9 cellular contexts compared by ENCODE assay signal in the genomic region with DNA sequence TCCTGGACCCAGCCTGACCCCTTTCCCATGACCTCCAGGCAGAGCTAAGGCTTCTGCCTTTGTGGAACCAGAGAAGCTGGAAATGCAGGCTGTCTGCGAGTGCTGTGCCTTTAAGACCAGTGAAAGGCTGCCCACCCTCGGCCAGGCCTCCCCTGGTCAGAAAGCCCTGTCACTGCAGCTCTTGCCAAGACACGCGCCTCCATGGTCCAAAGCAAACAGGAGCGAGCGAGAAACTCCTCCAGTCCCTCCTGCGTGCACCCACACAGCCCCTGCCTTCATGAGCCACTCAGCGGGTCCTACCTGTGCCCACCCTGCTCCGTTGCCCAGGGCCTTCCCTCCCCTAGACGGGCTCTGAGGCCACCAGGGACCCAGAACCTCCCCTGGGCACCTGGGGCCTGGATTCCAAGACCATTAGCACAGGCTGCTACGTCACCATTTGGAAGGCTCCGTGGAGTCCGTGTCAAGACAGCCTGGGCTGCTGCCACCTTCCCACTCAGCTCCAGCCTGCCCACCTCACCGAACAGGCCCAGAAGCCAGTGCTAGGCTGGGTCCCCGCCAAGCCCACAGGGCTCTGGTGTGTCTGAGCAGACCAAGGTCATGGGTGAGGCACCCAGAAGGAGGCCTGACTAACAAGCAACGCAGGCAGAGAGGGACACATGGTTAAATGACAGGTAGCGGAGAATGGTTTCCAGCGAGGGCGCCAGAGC.
DNase-seq lines count a peak whose midpoint lies in the region; ATAC-seq and TF ChIP-seq lines count a peak whose summit lies in the region.
"Had no signal": no experiment of that assay in that cellular context is flagged by ENCODE, and none has a peak within 500 bp of the region (broad histone marks: within the 10 kb centered on the region; RNA-seq: fewer than 3 reads in every experiment).

No MANE protein-coding gene starts in this region.

- H3K4me1 Mint-ChIP-seq in T-cell = no peaks in the 10 kb centered on the region

- CTCF ChIA-PET in T-cell (lab: Charles Lee) = interaction anchor here in 1 of 2 donors (1.0 kb wide), 1 partner anchor 41 kb away, joined by 3 read pairs; no protein-coding TSS in a partner anchor

- no peaks in the 10 kb centered on the region for H3K27me3 Mint-ChIP-seq in T-cell
- H3K27me3 Mint-ChIP-seq: stimulated activated naive CD8-positive, alpha-beta T cell treated with anti-CD3 and anti-CD28 coated beads, Interleukin-15, Interleukin-2, amounts not matched to agents 100 ng/mL and 50 ng/mL, for 24 hours had no signal

- H3K4me3 Mint-ChIP-seq in T-cell = no peak overlapping the region
- H3K4me3 Mint-ChIP-seq: stimulated activated naive CD8-positive, alpha-beta T cell treated with anti-CD3 and anti-CD28 coated beads, Interleukin-15, Interleukin-2, amounts not matched to agents 100 ng/mL and 50 ng/mL, for 24 hours had no signal

- H3K4me1 ChIP-seq in skeletal muscle tissue (ENCODE audit: control insufficient read depth in 3 of 3, insufficient read depth in 3 of 3, low read length in 3 of 3) = peaks cover 57 to 65% (median 61%) of the 10 kb centered on the region in 3 donors

- H3K27me3 ChIP-seq in layer of hippocampus (ENCODE audit: control insufficient read depth, insufficient read depth, low read length) (no peaks in the 10 kb centered on the region), skeletal muscle tissue (ENCODE audit: control insufficient read depth in 3 of 3, insufficient read depth in 3 of 3, low read length in 3 of 3) (no peaks in the 10 kb centered on the region)

- H3K27ac ChIP-seq in layer of hippocampus (ENCODE audit: low read depth, low read length) (peak overlapping the region; percentile 68), skeletal muscle tissue (ENCODE audit: low read depth, low read length) (peak overlapping the region; percentile 61)

- POLR2A ChIA-PET in T-cell (lab: Charles Lee) = no interaction called here

- DNase-seq in ELF-1 (ENCODE audit: low read depth, low spot score) (peak; percentile 54), choroid plexus epithelial cell (ENCODE audit: low read depth) (peak; percentile 63), T-cell (no peak), NCI-H1694 treated with DMSO at 0.1 percent for 48 hours (lab: John Stamatoyannopoulos, UW) (no peak)
- DNase-seq in activated CD8-positive, alpha-beta memory T cell treated with anti-CD3 and anti-CD28 coated beads for 24 hours = no peak

- ATAC-seq in HG03378 (IDR thresholded peaks at IDR 0.05; ENCODE audit: unreplicated experiment) (no peak), T-cell (replicated peaks in 1 of 4) (no peak)

- H3K27ac Mint-ChIP-seq in T-cell = no peak overlapping the region
- H3K27ac Mint-ChIP-seq: stimulated activated naive CD8-positive, alpha-beta T cell treated with anti-CD3 and anti-CD28 coated beads, Interleukin-15, Interleukin-2, amounts not matched to agents 100 ng/mL and 50 ng/mL, for 24 hours had no signal

- H3K36me3 Mint-ChIP-seq in T-cell = no peaks in the 10 kb centered on the region

- H3K9me3 Mint-ChIP-seq in T-cell = no peaks in the 10 kb centered on the region
- H3K9me3 Mint-ChIP-seq: stimulated activated naive CD8-positive, alpha-beta T cell treated with anti-CD3 and anti-CD28 coated beads, Interleukin-15, Interleukin-2, amounts not matched to agents 100 ng/mL and 50 ng/mL, for 24 hours had no signal

- H3K9ac ChIP-seq in skeletal muscle tissue (ENCODE audit: low read depth in 1 of 3, low read length in 3 of 3) = peak overlapping the region in 1 of 3 donors; percentile 66

- TF ChIP-seq CTCF in choroid plexus epithelial cell (conservative IDR thresholded peaks at IDR 0.05; ENCODE audit: low read depth, low read length) = no peak

- H3K9me3 ChIP-seq in skeletal muscle tissue (ENCODE audit: control insufficient read depth in 3 of 3, low read length in 3 of 3) = no peaks in the 10 kb centered on the region

- H3K36me3 ChIP-seq in skeletal muscle tissue (ENCODE audit: control insufficient read depth in 3 of 3, insufficient read depth in 3 of 3, low read length in 3 of 3) = peaks cover 0 to 9% (median 0%) of the 10 kb centered on the region in 3 donors

- H3K4me3 ChIP-seq in choroid plexus epithelial cell (ENCODE audit: low read depth, low read length) = no peak overlapping the region
- peak overlapping the region in 2 of 3 donors; percentile 15 to 41 for H3K4me3 ChIP-seq in skeletal muscle tissue (ENCODE audit: low read length in 3 of 3)

Comparison
In these comparisons a context has a peak if more than half of its experiments do, and no peak if none do; other contexts are left out.
1. DNase-seq: peak in ELF-1 (single experiment) and choroid plexus epithelial cell (single experiment); none in T-cell (0 of 34), activated CD8-positive, alpha-beta memory T cell treated with anti-CD3 and anti-CD28 coated beads for 24 hours (single experiment) and NCI-H1694 treated with DMSO at 0.1 percent for 48 hours (single experiment).